ENCODE assay signal across 24 cellular contexts in genomic region chr2:210991107-210991506, GRCh38.
"Had no signal": no experiment of that assay in that cellular context is flagged by ENCODE, and none has a peak within 500 bp of the region (broad histone marks: within the 10 kb centered on the region; RNA-seq: fewer than 3 reads in every experiment).

No MANE protein-coding gene starts in this region.

- H3K4me3 Mint-ChIP-seq: naive thymus-derived CD4-positive, alpha-beta T cell; natural killer cell treated with Interleukin-12 subunit alpha and Interleukin-12 subunit beta and Interleukin-15 and Interleukin-18, amount 100 ng/mL, for 72 hours; stimulated activated memory B cell treated with anti-CD40 and anti-IgM and Interleukin-4, amounts not matched to agents 10 μg/mL and 1 μg/mL and 100 μg/mL, for 72 hours; stimulated activated naive CD8-positive, alpha-beta T cell treated with anti-CD3 and anti-CD28 coated beads, Interleukin-15, amount 100 ng/mL, for 72 hours had no signal

- H3K36me3 ChIP-seq: left ventricle myocardium inferior, ovary, sigmoid colon, spleen, thyroid gland, transverse colon, upper lobe of left lung, vagina had no signal

- H3K27ac ChIP-seq: hepatocyte, left ventricle myocardium inferior, ovary, sigmoid colon, spleen, thyroid gland, transverse colon, upper lobe of left lung, vagina had no signal

- H3K27ac Mint-ChIP-seq: naive thymus-derived CD4-positive, alpha-beta T cell; natural killer cell treated with Interleukin-12 subunit alpha and Interleukin-12 subunit beta and Interleukin-15 and Interleukin-18, amount 100 ng/mL, for 72 hours; progenitor cell of endocrine pancreas; stimulated activated memory B cell treated with anti-CD40 and anti-IgM and Interleukin-4, amounts not matched to agents 10 μg/mL and 1 μg/mL and 100 μg/mL, for 72 hours; stimulated activated naive CD8-positive, alpha-beta T cell treated with anti-CD3 and anti-CD28 coated beads, Interleukin-15, amount 100 ng/mL, for 72 hours had no signal

- H3K4me1 ChIP-seq: left ventricle myocardium inferior, sigmoid colon, spleen, thyroid gland, transverse colon, upper lobe of left lung, vagina had no signal

- H3K4me3 ChIP-seq: hepatocyte, left ventricle myocardium inferior, lung, mucosa of descending colon, ovary, sigmoid colon, spleen, thyroid gland, transverse colon, upper lobe of left lung, vagina had no signal

- H3K27me3 ChIP-seq: hepatocyte, ovary, sigmoid colon, spleen, thyroid gland, transverse colon, upper lobe of left lung, vagina had no signal

- H3K4me1 Mint-ChIP-seq: naive thymus-derived CD4-positive, alpha-beta T cell; stimulated activated memory B cell treated with anti-CD40 and anti-IgM and Interleukin-4, amounts not matched to agents 10 μg/mL and 1 μg/mL and 100 μg/mL, for 72 hours; stimulated activated naive CD8-positive, alpha-beta T cell treated with anti-CD3 and anti-CD28 coated beads, Interleukin-15, amount 100 ng/mL, for 72 hours had no signal

- H3K9me3 ChIP-seq: ovary, sigmoid colon, thyroid gland, transverse colon, upper lobe of left lung, vagina had no signal

- H2AFZ ChIP-seq: hepatocyte had no signal

- ATAC-seq: mucosa of descending colon; naive thymus-derived CD4-positive, alpha-beta T cell; natural killer cell treated with Interleukin-12 subunit alpha and Interleukin-12 subunit beta and Interleukin-15 and Interleukin-18, amount 100 ng/mL, for 72 hours; right cardiac atrium; stimulated activated memory B cell treated with anti-CD40 and anti-IgM and Interleukin-4, amounts not matched to agents 10 μg/mL and 1 μg/mL and 100 μg/mL, for 72 hours; stimulated activated naive CD8-positive, alpha-beta T cell treated with anti-CD3 and anti-CD28 coated beads, Interleukin-15, amount 100 ng/mL, for 72 hours had no signal

- H3K4me2 ChIP-seq: hepatocyte had no signal

- H3K79me2 ChIP-seq: hepatocyte had no signal

- DNase-seq: islet precursor cell; left ventricle myocardium inferior; midbrain; mucosa of descending colon; naive thymus-derived CD4-positive, alpha-beta T cell; ovary; retina; right cardiac atrium; sigmoid colon; small intestine; spleen; stimulated activated CD4-positive, alpha-beta T cell treated with anti-CD3 and anti-CD28 coated beads, Interleukin-4, amount 100 ng/mL, for 24 hours; stimulated activated naive CD4-positive, alpha-beta T cell treated with Interleukin-2 at 50 U/mL for 16 hours; stimulated activated naive CD8-positive, alpha-beta T cell treated with anti-CD3 and anti-CD28 coated beads, Interleukin-15, amount 100 ng/mL, for 72 hours; substantia nigra; thyroid gland; transverse colon; upper lobe of left lung had no signal

- H3K36me3 Mint-ChIP-seq: naive thymus-derived CD4-positive, alpha-beta T cell; stimulated activated memory B cell treated with anti-CD40 and anti-IgM and Interleukin-4, amounts not matched to agents 10 μg/mL and 1 μg/mL and 100 μg/mL, for 72 hours had no signal

- H3K27me3 Mint-ChIP-seq: naive thymus-derived CD4-positive, alpha-beta T cell; natural killer cell treated with Interleukin-12 subunit alpha and Interleukin-12 subunit beta and Interleukin-15 and Interleukin-18, amount 100 ng/mL, for 72 hours; progenitor cell of endocrine pancreas; stimulated activated memory B cell treated with anti-CD40 and anti-IgM and Interleukin-4, amounts not matched to agents 10 μg/mL and 1 μg/mL and 100 μg/mL, for 72 hours; stimulated activated naive CD8-positive, alpha-beta T cell treated with anti-CD3 and anti-CD28 coated beads, Interleukin-15, amount 100 ng/mL, for 72 hours had no signal
